ENCODE assay signal across 23 cellular contexts in genomic region chr2:125167820-125168219, GRCh38.
A peak's percentile ranks its signal among the peaks of the same experiment; 100 is the strongest.
DNase-seq lines count a peak whose midpoint lies in the region; ATAC-seq and TF ChIP-seq lines count a peak whose summit lies in the region.
"Had no signal": no experiment of that assay in that cellular context is flagged by ENCODE, and none has a peak within 500 bp of the region (broad histone marks: within the 10 kb centered on the region; RNA-seq: fewer than 3 reads in every experiment).

No MANE protein-coding gene starts in this region.

- no peaks in the 10 kb centered on the region for H3K79me2 ChIP-seq in mammary epithelial cell (ENCODE audit: insufficient read depth, low read length)

- H3K27me3 Mint-ChIP-seq in activated CD4-positive, alpha-beta T cell treated with anti-CD3 and anti-CD28 coated beads, Interleukin-2, amount 10 ng/mL, durations not matched to agents 24 days and 14 days: no peaks in the 10 kb centered on the region
- no peaks in the 10 kb centered on the region for H3K27me3 Mint-ChIP-seq in T-cell
- H3K27me3 Mint-ChIP-seq: CD4-positive, alpha-beta memory T cell; dendritic cell treated with granulocyte-macrophage colony-stimulating factor and Interleukin-4, amounts not matched to agents 40 ng/mL and 50 ng/mL, for 4 days had no signal

- ATAC-seq in T-cell (replicated peaks in 1 of 4): no peak
- ATAC-seq in GM18517 (IDR thresholded peaks at IDR 0.05; ENCODE audit: unreplicated experiment): no peak
- ATAC-seq: A549, heart right ventricle had no signal

- peak; percentile 23 for DNase-seq in AG04450 (ENCODE audit: low read depth, low spot score)
- peak; percentile 61 for DNase-seq in LHCN-M2 (ENCODE audit: low read depth)
- peak; percentile 10 for DNase-seq in mammary epithelial cell
- peak; percentile 14 for DNase-seq in kidney epithelial cell (ENCODE audit: low read depth)
- DNase-seq in activated CD4-positive, alpha-beta T cell treated with anti-CD3 and anti-CD28 coated beads, Interleukin-2, amount 10 ng/mL, durations not matched to agents 24 days and 14 days: no peak
- DNase-seq in T-cell: no peak
- DNase-seq in Kasumi-1 (lab: John Stamatoyannopoulos, UW): no peak
- DNase-seq: activated CD4-positive, alpha-beta T cell treated with anti-CD3 and anti-CD28 coated beads for 1 hour; activated gamma-delta T cell treated with Interleukin-2 at 50 U/mL for 16 hours; CD4-positive, alpha-beta memory T cell; DMS79; heart right ventricle; NCI-H2081; NCI-H524; nephron progenitor cell; SJCRH30; stimulated activated naive CD4-positive, alpha-beta T cell treated with Interleukin-2 at 50 U/mL for 16 hours; trophoblast cell had no signal

- POLR2A ChIA-PET in AG04450 (lab: Yijun Ruan, JAX) (no interaction called here), T-cell (lab: Charles Lee) (no interaction called here)

- CTCF ChIA-PET in AG04450 (lab: Charles Lee): no interaction called here
- CTCF ChIA-PET in mammary epithelial cell (lab: Charles Lee; ENCODE audit: low non-redundant PET): no interaction called here
- CTCF ChIA-PET in T-cell (lab: Charles Lee): interaction anchor here in 1 of 2 donors (0.6 kb wide), 1 partner anchor 11 kb away, joined by 3 read pairs; no protein-coding TSS in a partner anchor

- H3K9me3 ChIP-seq in AG04450 (ENCODE audit: control insufficient read depth, insufficient read depth, low read length) (no peaks in the 10 kb centered on the region), mammary epithelial cell (replicated peaks; ENCODE audit: insufficient read depth, low read length) (peaks cover 10% of the 10 kb centered on the region)
- H3K9me3 ChIP-seq: A549, ascending aorta, heart right ventricle, SJCRH30 had no signal

- no peak overlapping the region for H3K4me3 Mint-ChIP-seq in activated CD4-positive, alpha-beta T cell treated with anti-CD3 and anti-CD28 coated beads, Interleukin-2, amount 10 ng/mL, durations not matched to agents 24 days and 14 days
- no peak overlapping the region for H3K4me3 Mint-ChIP-seq in T-cell
- H3K4me3 Mint-ChIP-seq: CD4-positive, alpha-beta memory T cell; dendritic cell treated with granulocyte-macrophage colony-stimulating factor and Interleukin-4, amounts not matched to agents 40 ng/mL and 50 ng/mL, for 4 days; nephron progenitor cell; T-helper 2 cell treated with Interferon-gamma antibody and Interleukin-4, amounts not matched to agents 5 μg/mL and 100 μg/mL, for 36 hours had no signal

- H3K27ac Mint-ChIP-seq in activated CD4-positive, alpha-beta T cell treated with anti-CD3 and anti-CD28 coated beads, Interleukin-2, amount 10 ng/mL, durations not matched to agents 24 days and 14 days: no peak overlapping the region
- H3K27ac Mint-ChIP-seq in T-cell: no peak overlapping the region
- H3K27ac Mint-ChIP-seq: CD4-positive, alpha-beta memory T cell; dendritic cell treated with granulocyte-macrophage colony-stimulating factor and Interleukin-4, amounts not matched to agents 40 ng/mL and 50 ng/mL, for 4 days; nephron progenitor cell; T-helper 2 cell treated with Interferon-gamma antibody and Interleukin-4, amounts not matched to agents 5 μg/mL and 100 μg/mL, for 36 hours had no signal

- no peaks in the 10 kb centered on the region for H3K36me3 Mint-ChIP-seq in activated CD4-positive, alpha-beta T cell treated with anti-CD3 and anti-CD28 coated beads, Interleukin-2, amount 10 ng/mL, durations not matched to agents 24 days and 14 days (ENCODE audit: low read depth)
- H3K36me3 Mint-ChIP-seq in T-cell: no peaks in the 10 kb centered on the region
- H3K36me3 Mint-ChIP-seq: CD4-positive, alpha-beta memory T cell had no signal

- H3K4me1 Mint-ChIP-seq in activated CD4-positive, alpha-beta T cell treated with anti-CD3 and anti-CD28 coated beads, Interleukin-2, amount 10 ng/mL, durations not matched to agents 24 days and 14 days: no peaks in the 10 kb centered on the region
- no peaks in the 10 kb centered on the region for H3K4me1 Mint-ChIP-seq in T-cell
- H3K4me1 Mint-ChIP-seq: CD4-positive, alpha-beta memory T cell; nephron progenitor cell had no signal

- H3K27me3 ChIP-seq in AG04450 (ENCODE audit: control insufficient read depth, insufficient read depth, low read length): no peaks in the 10 kb centered on the region
- H3K27me3 ChIP-seq in mammary epithelial cell (ENCODE audit: insufficient read depth, low read length): no peaks in the 10 kb centered on the region
- H3K27me3 ChIP-seq in kidney epithelial cell (ENCODE audit: control insufficient read depth, insufficient read depth, low read length): no peaks in the 10 kb centered on the region
- H3K27me3 ChIP-seq: ascending aorta, heart right ventricle, SJCRH30 had no signal

- no peaks in the 10 kb centered on the region for H3K36me3 ChIP-seq in mammary epithelial cell (ENCODE audit: insufficient read depth, low read length)
- H3K36me3 ChIP-seq in kidney epithelial cell (ENCODE audit: control insufficient read depth, insufficient read depth, low read length): no peaks in the 10 kb centered on the region
- H3K36me3 ChIP-seq: ascending aorta, heart right ventricle, SJCRH30 had no signal

- dilution Hi-C loops in mammary epithelial cell (cut with HindIII; ENCODE audit: low sequenced_read_pairs): no loop called here

- H3K4me3 ChIP-seq in AG04450 (ENCODE audit: low read depth, low read length) (no peak overlapping the region), mammary epithelial cell (replicated peaks in 1 of 3; ENCODE audit: insufficient read depth in 1 of 3, low read depth in 2 of 3, low read length in 3 of 3) (no peak overlapping the region), kidney epithelial cell (ENCODE audit: low read depth, low read length) (no peak overlapping the region)
- H3K4me3 ChIP-seq: A549, ascending aorta, heart right ventricle, SJCRH30 had no signal

- TF ChIP-seq CTCF in AG04450 (IDR thresholded peaks at IDR 0.05; ENCODE audit: low read depth, low read length): no peak
- TF ChIP-seq CTCF in mammary epithelial cell (conservative IDR thresholded peaks at IDR 0.05 in 1 of 2, IDR thresholded peaks at IDR 0.05 in 1 of 2; ENCODE audit: extremely low read depth in 1 of 2, insufficient read depth in 1 of 2, low read depth in 1 of 2, low read length in 2 of 2): no peak
- TF ChIP-seq CTCF in kidney epithelial cell (IDR thresholded peaks at IDR 0.05; ENCODE audit: insufficient read depth, low read length, poor library complexity, severe bottlenecking): no peak

- H3K27ac ChIP-seq in AG04450 (ENCODE audit: low read depth, low read length): peak overlapping the region; percentile 68
- H3K27ac ChIP-seq in mammary epithelial cell (ENCODE audit: insufficient read depth, low read depth, low read length): no peak overlapping the region
- H3K27ac ChIP-seq: A549, ascending aorta, heart right ventricle, SJCRH30 had no signal

- no peak overlapping the region for H2AFZ ChIP-seq in mammary epithelial cell (ENCODE audit: low read depth, low read length)

- H4K20me1 ChIP-seq in mammary epithelial cell (ENCODE audit: insufficient read depth, low read length): no peaks in the 10 kb centered on the region

- intact Hi-C loops in mammary epithelial cell (cut with micrococcal nuclease): no loop called here
- intact Hi-C loops in activated CD4-positive, alpha-beta T cell treated with anti-CD3 and anti-CD28 coated beads, Interleukin-2, amount 10 ng/mL, durations not matched to agents 24 days and 14 days (cut with micrococcal nuclease): no loop called here

- BruUV-seq in mammary epithelial cell (replicated peaks; lab: Mats Ljungman, UMichigan): no TSS peak

- H3K4me2 ChIP-seq in mammary epithelial cell (ENCODE audit: insufficient read depth, low read depth, low read length): no peak overlapping the region
- H3K4me2 ChIP-seq: A549 had no signal

- H3K4me1 ChIP-seq in mammary epithelial cell (ENCODE audit: insufficient read depth, low read length): no peaks in the 10 kb centered on the region
- H3K4me1 ChIP-seq: A549, ascending aorta, heart right ventricle, SJCRH30 had no signal

- H3K9me3 Mint-ChIP-seq in activated CD4-positive, alpha-beta T cell treated with anti-CD3 and anti-CD28 coated beads, Interleukin-2, amount 10 ng/mL, durations not matched to agents 24 days and 14 days: peaks cover 5% of the 10 kb centered on the region
- peaks cover 0 to 10% (median 8%) of the 10 kb centered on the region in 3 donors for H3K9me3 Mint-ChIP-seq in T-cell
- H3K9me3 Mint-ChIP-seq: dendritic cell treated with granulocyte-macrophage colony-stimulating factor and Interleukin-4, amounts not matched to agents 40 ng/mL and 50 ng/mL, for 4 days; nephron progenitor cell had no signal

- in situ Hi-C loops in mammary epithelial cell (cut with MboI; ENCODE audit: low sequenced_read_pairs in 2 of 2): no loop called here

- H3K9ac ChIP-seq in mammary epithelial cell (ENCODE audit: insufficient read depth, low read length): no peak overlapping the region

Comparison
In these comparisons a context has a peak if more than half of its experiments do, and no peak if none do; other contexts are left out.
1. DNase-seq: peak in AG04450 (single experiment), LHCN-M2 (single experiment), mammary epithelial cell (single experiment) and kidney epithelial cell (single experiment); none in activated CD4-positive, alpha-beta T cell treated with anti-CD3 and anti-CD28 coated beads, Interleukin-2, amount 10 ng/mL, durations not matched to agents 24 days and 14 days (single experiment), T-cell (0 of 34) and Kasumi-1 (0 of 2).